ENCODE assay signal across 16 cellular contexts in the genomic region with DNA sequence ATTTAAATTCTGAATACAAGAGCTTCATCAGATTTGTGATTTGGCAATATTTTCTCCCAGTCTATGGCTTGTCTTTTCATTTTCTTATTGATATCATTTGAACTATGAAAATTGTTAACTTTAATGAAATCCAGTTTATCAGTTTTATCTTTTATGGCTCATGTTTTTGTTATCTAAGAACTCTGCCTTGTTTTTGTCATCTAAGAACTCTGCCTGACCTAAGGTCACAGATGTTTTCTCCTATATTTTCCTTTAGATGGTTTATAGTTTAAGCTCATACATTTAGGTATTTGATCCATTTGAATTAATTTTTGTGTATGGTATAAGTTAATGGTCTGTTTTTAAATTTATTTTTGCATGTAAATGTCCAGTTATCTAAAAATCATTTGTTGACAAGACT.
"Had no signal": no experiment of that assay in that cellular context is flagged by ENCODE, and none has a peak within 500 bp of the region (broad histone marks: within the 10 kb centered on the region; RNA-seq: fewer than 3 reads in every experiment).

No MANE protein-coding gene starts in this region.

- ATAC-seq: heart left ventricle, left colon had no signal

- H3K4me3 Mint-ChIP-seq: activated CD4-positive, alpha-beta T cell treated with anti-CD3 and anti-CD28 coated beads, Interleukin-2, amount 10 ng/mL, durations not matched to agents 7 days and 5 days; activated naive CD4-positive, alpha-beta T cell treated with anti-CD3 and anti-CD28 coated beads, Interleukin-2, amount 10 ng/mL, durations not matched to agents 7 days and 5 days had no signal

- H3K9me3 ChIP-seq: ascending aorta, esophagus squamous epithelium, right atrium auricular region, uterus had no signal

- DNase-seq: activated CD4-positive, alpha-beta T cell treated with anti-CD3 and anti-CD28 coated beads, Interleukin-2, amount 10 ng/mL, durations not matched to agents 7 days and 5 days; activated naive CD4-positive, alpha-beta T cell treated with anti-CD3 and anti-CD28 coated beads, Interleukin-2, amount 10 ng/mL, durations not matched to agents 7 days and 5 days; esophagus squamous epithelium; heart left ventricle; left colon; naive B cell; posterior cingulate gyrus; stimulated activated CD4-positive, alpha-beta T cell treated with anti-CD3 and anti-CD28 coated beads, Interleukin-4, amount 100 ng/mL, for 24 hours; stimulated activated naive CD4-positive, alpha-beta T cell treated with Interleukin-2 at 50 U/mL for 16 hours; substantia nigra; uterus had no signal

- H3K27ac ChIP-seq: ascending aorta, esophagus squamous epithelium, heart left ventricle, right atrium auricular region, skin epidermis, tibial nerve, uterus had no signal

- H3K9me3 Mint-ChIP-seq: activated naive CD4-positive, alpha-beta T cell treated with anti-CD3 and anti-CD28 coated beads, Interleukin-2, amount 10 ng/mL, durations not matched to agents 7 days and 5 days; naive B cell had no signal

- H3K4me1 ChIP-seq: ascending aorta had no signal

- H3K27me3 ChIP-seq: ascending aorta, esophagus squamous epithelium, heart left ventricle, right atrium auricular region, tibial nerve, uterus had no signal

- H3K4me3 ChIP-seq: ascending aorta, esophagus squamous epithelium, heart left ventricle, right atrium auricular region, skin epidermis, tibial nerve, uterus had no signal

- H3K27me3 Mint-ChIP-seq: activated CD4-positive, alpha-beta T cell treated with anti-CD3 and anti-CD28 coated beads, Interleukin-2, amount 10 ng/mL, durations not matched to agents 7 days and 5 days; activated naive CD4-positive, alpha-beta T cell treated with anti-CD3 and anti-CD28 coated beads, Interleukin-2, amount 10 ng/mL, durations not matched to agents 7 days and 5 days; naive B cell had no signal

- H3K27ac Mint-ChIP-seq: activated CD4-positive, alpha-beta T cell treated with anti-CD3 and anti-CD28 coated beads, Interleukin-2, amount 10 ng/mL, durations not matched to agents 7 days and 5 days; activated naive CD4-positive, alpha-beta T cell treated with anti-CD3 and anti-CD28 coated beads, Interleukin-2, amount 10 ng/mL, durations not matched to agents 7 days and 5 days; activated T-helper 2 cell treated with anti-CD3 and anti-CD28 coated beads, Interferon-gamma antibody, Interleukin-2, Interleukin-4, amounts not matched to agents 10 μg/mL and 5 μg/mL and 100 μg/mL, durations not matched to agents 14 hours and 24 hours and 36 hours had no signal

- H3K36me3 ChIP-seq: ascending aorta, esophagus squamous epithelium, heart left ventricle, right atrium auricular region, tibial nerve, uterus had no signal
